Comparison of ENCODE assay signal across 8 cellular contexts in genomic region chr1:244341455-244342450, GRCh38.
DNase-seq lines count a peak whose midpoint lies in the region; ATAC-seq and TF ChIP-seq lines count a peak whose summit lies in the region.

No MANE protein-coding gene starts in this region.

- peak; percentile 83 for DNase-seq in DMS153 treated with DMSO at 0.1 percent for 48 hours (lab: John Stamatoyannopoulos, UW; ENCODE audit: unreplicated experiment)
- peak; percentile 29 for DNase-seq in Karpas-422
- peak; percentile 39 for DNase-seq in WTC11 (ENCODE audit: low spot score)
- DNase-seq in iPS-NIHi7 (ENCODE audit: extremely low spot score) = peak; percentile 76
- DNase-seq in upper lobe of right lung = no peak
- no peak for DNase-seq in tibial nerve (ENCODE audit: low spot score in 2 of 2)

- TF ChIP-seq EP300 in tibial nerve (IDR thresholded peaks at IDR 0.05) = no peak

- no peaks in the 10 kb centered on the region for H3K27me3 ChIP-seq in Karpas-422 (ENCODE audit: low read length)
- no peaks in the 10 kb centered on the region for H3K27me3 ChIP-seq in upper lobe of right lung
- H3K27me3 ChIP-seq in tibial nerve = no peaks in the 10 kb centered on the region

- no peak overlapping the region for H3K9ac ChIP-seq in Karpas-422 (ENCODE audit: low read length)

- H3K4me3 Mint-ChIP-seq in WTC11 = peak overlapping the region; percentile 34

- WGBS in tibial nerve, 2 donors = 27 to 45% methylated on average over 15 to 16 of the region's 16 CpGs

- H3K36me3 ChIP-seq in Karpas-422 (ENCODE audit: insufficient read depth, low read length) (no peaks in the 10 kb centered on the region), upper lobe of right lung (no peaks in the 10 kb centered on the region), tibial nerve (no peaks in the 10 kb centered on the region)

- TF ChIP-seq CTCF in WTC11 (IDR thresholded peaks at IDR 0.05) = no peak
- TF ChIP-seq CTCF in upper lobe of right lung (IDR thresholded peaks at IDR 0.05) = no peak
- no peak for TF ChIP-seq CTCF in tibial nerve (IDR thresholded peaks at IDR 0.05)

- H3K4me3 ChIP-seq in Karpas-422 (ENCODE audit: low read length) (no peak overlapping the region), upper lobe of right lung (no peak overlapping the region), tibial nerve (no peak overlapping the region)

- no peaks in the 10 kb centered on the region; the same call in 1 of the 2 replicates for H3K27me3 Mint-ChIP-seq in WTC11 (ENCODE audit: low read depth)

- peaks cover 45% of the 10 kb centered on the region for H3K4me1 Mint-ChIP-seq in WTC11

- peak; percentile 88 for ATAC-seq in WTC11
- peak; percentile 47 for ATAC-seq in upper lobe of right lung
- ATAC-seq in GM19455 (IDR thresholded peaks at IDR 0.05; ENCODE audit: unreplicated experiment) = no peak
- no peak for ATAC-seq in HG02571 (IDR thresholded peaks at IDR 0.05; ENCODE audit: unreplicated experiment)

- no peaks in the 10 kb centered on the region for H3K36me3 Mint-ChIP-seq in WTC11

- H3K27ac Mint-ChIP-seq in WTC11 = peak overlapping the region; percentile 92

- H3K4me1 ChIP-seq in Karpas-422 (ENCODE audit: low read length) (no peaks in the 10 kb centered on the region), upper lobe of right lung (no peaks in the 10 kb centered on the region), tibial nerve (no peaks in the 10 kb centered on the region)

- H2AFZ ChIP-seq in Karpas-422 (ENCODE audit: low read length) = no peak overlapping the region

- no peaks in the 10 kb centered on the region for H3K9me2 ChIP-seq in Karpas-422 (replicated peaks; ENCODE audit: insufficient read depth, low read length)

- 0 out of 2 replicates have a peak, but pooled peaks cover 2% of the 10 kb centered on the region for H3K9me3 ChIP-seq in Karpas-422 (ENCODE audit: low read length)
- no peaks in the 10 kb centered on the region for H3K9me3 ChIP-seq in upper lobe of right lung
- H3K9me3 ChIP-seq in tibial nerve = no peaks in the 10 kb centered on the region

- no peak overlapping the region for H3K4me2 ChIP-seq in Karpas-422 (ENCODE audit: low read depth, low read length, poor library complexity, severe bottlenecking)

- H3K79me2 ChIP-seq in Karpas-422 (ENCODE audit: low read length) = no peaks in the 10 kb centered on the region

- TF ChIP-seq POLR2A in tibial nerve (IDR thresholded peaks at IDR 0.05) = no peak

- POLR2A ChIA-PET in WTC11 (lab: Charles Lee) = no interaction called here

- intact Hi-C loops in upper lobe of right lung (cut with DNase I) = no loop called here

- no peak overlapping the region for H3K27ac ChIP-seq in Karpas-422 (ENCODE audit: low read length)
- H3K27ac ChIP-seq in upper lobe of right lung = no peak overlapping the region
- no peak overlapping the region for H3K27ac ChIP-seq in tibial nerve

- CTCF ChIA-PET in WTC11 (lab: Charles Lee) = no interaction called here

- peaks cover 3% of the 10 kb centered on the region; the same call in 1 of the 2 replicates for H3K9me3 Mint-ChIP-seq in WTC11

- no peaks in the 10 kb centered on the region for H4K20me1 ChIP-seq in Karpas-422 (ENCODE audit: insufficient read depth, low read depth, low read length)

TF ChIP-seq in WTC11, 78 proteins besides CTCF, POLR2A, EP300 and RAD21 (continues in another document):
- TF ChIP-seq, protein P1, sequence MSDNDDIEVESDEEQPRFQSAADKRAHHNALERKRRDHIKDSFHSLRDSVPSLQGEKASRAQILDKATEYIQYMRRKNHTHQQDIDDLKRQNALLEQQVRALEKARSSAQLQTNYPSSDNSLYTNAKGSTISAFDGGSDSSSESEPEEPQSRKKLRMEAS (CRISPR knock-in tag; IDR thresholded peaks at IDR 0.05) = no peak
- TF ChIP-seq, protein P2, sequence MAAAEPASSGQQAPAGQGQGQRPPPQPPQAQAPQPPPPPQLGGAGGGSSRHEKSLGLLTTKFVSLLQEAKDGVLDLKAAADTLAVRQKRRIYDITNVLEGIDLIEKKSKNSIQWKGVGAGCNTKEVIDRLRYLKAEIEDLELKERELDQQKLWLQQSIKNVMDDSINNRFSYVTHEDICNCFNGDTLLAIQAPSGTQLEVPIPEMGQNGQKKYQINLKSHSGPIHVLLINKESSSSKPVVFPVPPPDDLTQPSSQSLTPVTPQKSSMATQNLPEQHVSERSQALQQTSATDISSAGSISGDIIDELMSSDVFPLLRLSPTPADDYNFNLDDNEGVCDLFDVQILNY (CRISPR knock-in tag; IDR thresholded peaks at IDR 0.05) = no peak
- TF ChIP-seq CREM (CRISPR knock-in tag; IDR thresholded peaks at IDR 0.05) = no peak
- no peak for TF ChIP-seq MXD4 (CRISPR knock-in tag; IDR thresholded peaks at IDR 0.05; ENCODE audit: borderline replicate concordance)
- no peak for TF ChIP-seq FOXP4 (CRISPR knock-in tag; IDR thresholded peaks at IDR 0.05)
- TF ChIP-seq MYBL2 (CRISPR knock-in tag; IDR thresholded peaks at IDR 0.05) = 0 out of 2 replicates have a peak, but pooled peaks have one; percentile 41
- TF ChIP-seq ZNF232 (CRISPR knock-in tag; IDR thresholded peaks at IDR 0.05) = peak; percentile 43; the same call in 1 of the 2 replicates
- no peak for TF ChIP-seq ZNF423 (CRISPR knock-in tag; IDR thresholded peaks at IDR 0.05)
- no peak for TF ChIP-seq NR1H2 (CRISPR knock-in tag; IDR thresholded peaks at IDR 0.05)
- no peak for TF ChIP-seq CBFB (CRISPR knock-in tag; IDR thresholded peaks at IDR 0.05; ENCODE audit: low read depth)
- TF ChIP-seq GABPB1 (CRISPR knock-in tag; IDR thresholded peaks at IDR 0.05) = no peak
- TF ChIP-seq AFF4 (CRISPR knock-in tag; IDR thresholded peaks at IDR 0.05; ENCODE audit: borderline replicate concordance) = no peak
- TF ChIP-seq, protein P3, sequence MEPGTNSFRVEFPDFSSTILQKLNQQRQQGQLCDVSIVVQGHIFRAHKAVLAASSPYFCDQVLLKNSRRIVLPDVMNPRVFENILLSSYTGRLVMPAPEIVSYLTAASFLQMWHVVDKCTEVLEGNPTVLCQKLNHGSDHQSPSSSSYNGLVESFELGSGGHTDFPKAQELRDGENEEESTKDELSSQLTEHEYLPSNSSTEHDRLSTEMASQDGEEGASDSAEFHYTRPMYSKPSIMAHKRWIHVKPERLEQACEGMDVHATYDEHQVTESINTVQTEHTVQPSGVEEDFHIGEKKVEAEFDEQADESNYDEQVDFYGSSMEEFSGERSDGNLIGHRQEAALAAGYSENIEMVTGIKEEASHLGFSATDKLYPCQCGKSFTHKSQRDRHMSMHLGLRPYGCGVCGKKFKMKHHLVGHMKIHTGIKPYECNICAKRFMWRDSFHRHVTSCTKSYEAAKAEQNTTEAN (CRISPR knock-in tag; IDR thresholded peaks at IDR 0.05) = peak; percentile 73; the same call in 1 of the 2 replicates
- TF ChIP-seq HMGXB4 (CRISPR knock-in tag; IDR thresholded peaks at IDR 0.05) = no peak
- no peak for TF ChIP-seq HMGA2 (CRISPR knock-in tag; IDR thresholded peaks at IDR 0.05)

Comparison
In these comparisons a context has a peak if more than half of its experiments do, and no peak if none do; other contexts are left out.
1. DNase-seq: peak in DMS153 treated with DMSO at 0.1 percent for 48 hours (single experiment), Karpas-422 (single experiment), WTC11 (single experiment) and iPS-NIHi7 (single experiment); none in upper lobe of right lung (single experiment) and tibial nerve (0 of 2).
2. ATAC-seq: peak in WTC11 (single experiment) and upper lobe of right lung (single experiment); none in GM19455 (single experiment) and HG02571 (single experiment).